20 cellular contexts compared by ENCODE assay signal in the genomic region with DNA sequence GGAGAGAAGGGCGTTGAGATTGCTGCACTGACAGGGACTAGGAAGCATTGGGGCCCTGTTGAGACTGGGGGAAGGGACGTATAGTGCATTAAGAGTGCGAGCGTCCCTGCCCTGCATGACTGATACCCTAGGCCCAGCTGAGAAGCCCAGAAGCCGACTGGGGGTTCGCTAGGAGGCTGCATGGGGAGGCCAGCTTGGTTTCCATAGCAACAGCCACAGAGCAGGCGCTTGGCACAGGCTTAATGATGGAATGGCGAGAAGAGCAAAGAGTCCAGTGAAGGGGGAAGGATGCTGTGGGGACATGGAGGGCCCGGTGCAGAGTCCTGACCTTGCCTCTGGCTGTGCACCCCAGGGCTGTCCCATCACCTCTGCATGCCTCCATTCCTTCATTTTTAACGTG.
"Had no signal": no experiment of that assay in that cellular context is flagged by ENCODE, and none has a peak within 500 bp of the region (broad histone marks: within the 10 kb centered on the region; RNA-seq: fewer than 3 reads in every experiment).

No MANE protein-coding gene starts in this region.

- ATAC-seq: effector memory CD8-positive, alpha-beta T cell; naive thymus-derived CD8-positive, alpha-beta T cell; stimulated activated naive B cell treated with anti-CD40 and anti-IgM and Interleukin-4, amounts not matched to agents 10 μg/mL and 1 μg/mL and 100 μg/mL, for 72 hours had no signal

- H3K9me3 ChIP-seq: breast epithelium, esophagus squamous epithelium, spleen, thoracic aorta, upper lobe of left lung had no signal

- H3K27ac ChIP-seq: breast epithelium, esophagus squamous epithelium, spleen, thoracic aorta, upper lobe of left lung, WERI-Rb-1 had no signal

- FAIRE-seq: astrocyte had no signal

- H3K4me1 ChIP-seq: breast epithelium had no signal

- DNase-seq: activated CD4-positive, alpha-beta T cell treated with anti-CD3 and anti-CD28 coated beads for 1 hour; activated CD8-positive, alpha-beta memory T cell treated with anti-CD3 and anti-CD28 coated beads for 24 hours; activated CD8-positive, alpha-beta memory T cell treated with anti-CD3 and anti-CD28 coated beads, Interleukin-2, amount 50 U/mL, for 48 hours; activated effector memory CD4-positive, alpha-beta T cell treated with Interleukin-2 at 50 U/mL for 16 hours; activated naive CD4-positive, alpha-beta T cell treated with anti-CD3 and anti-CD28 coated beads, Interleukin-2, amount 10 ng/mL, durations not matched to agents 7 days and 5 days; activated T-cell treated with anti-CD3 and anti-CD28 coated beads, Interleukin-2, amount 50 U/mL, for 48 hours; cerebellar nuclear complex; dermis blood vessel endothelial cell; effector memory CD8-positive, alpha-beta T cell; esophagus squamous epithelium; immature natural killer cell; mesendoderm; naive thymus-derived CD8-positive, alpha-beta T cell; spleen; stimulated activated naive B cell treated with anti-CD40 and anti-IgM and Interleukin-4, amounts not matched to agents 10 μg/mL and 1 μg/mL and 100 μg/mL, for 72 hours; upper lobe of left lung; WERI-Rb-1 had no signal

- H3K36me3 ChIP-seq: breast epithelium, esophagus squamous epithelium, spleen, thoracic aorta, upper lobe of left lung, WERI-Rb-1 had no signal

- H3K4me3 ChIP-seq: breast epithelium, esophagus squamous epithelium, spleen, thoracic aorta, upper lobe of left lung had no signal

- H3K27me3 ChIP-seq: spleen, upper lobe of left lung had no signal
